In genomic region chr6:149903938-149904611, GRCh38 we compare ENCODE assay signal across 1 cellular context.
TF ChIP-seq lines count a peak whose summit lies in the region.

No MANE protein-coding gene starts in this region.

TF ChIP-seq in HepG2, 621 proteins besides CTCF, POLR2A, EP300 and RAD21 (continued from another document and continues in another):
- TF ChIP-seq ZNF687 (CRISPR knock-in tag; IDR thresholded peaks at IDR 0.05) (0 out of 2 replicates have a peak, but pooled peaks have one; percentile 14), ZUFSP (CRISPR knock-in tag; IDR thresholded peaks at IDR 0.05; ENCODE audit: borderline replicate concordance) (0 out of 2 replicates have a peak, but pooled peaks have one; percentile 48), KLF11 (CRISPR knock-in tag; IDR thresholded peaks at IDR 0.05) (no peak), ZNF691 (CRISPR knock-in tag; IDR thresholded peaks at IDR 0.05; ENCODE audit: borderline replicate concordance, low read depth) (no peak), ZNF496 (CRISPR knock-in tag; IDR thresholded peaks at IDR 0.05; ENCODE audit: insufficient replicate concordance) (no peak), ZNF362 (CRISPR knock-in tag; IDR thresholded peaks at IDR 0.05; ENCODE audit: borderline replicate concordance) (no peak), TARDBP (CRISPR knock-in tag; IDR thresholded peaks at IDR 0.05) (no peak), CREB1 (IDR thresholded peaks at IDR 0.05) (no peak), CREB1 (CRISPR knock-in tag; IDR thresholded peaks at IDR 0.05) (no peak), RFX5 (IDR thresholded peaks at IDR 0.05; ENCODE audit: low read depth, low read length) (no peak), ARNT (IDR thresholded peaks at IDR 0.05) (no peak), HNF4G (IDR thresholded peaks at IDR 0.05; ENCODE audit: borderline replicate concordance, low read depth, low read length) (no peak), HNF4G (CRISPR knock-in tag; IDR thresholded peaks at IDR 0.05; ENCODE audit: borderline replicate concordance, low read depth) (no peak), ZMYM3 (CRISPR knock-in tag; IDR thresholded peaks at IDR 0.05) (no peak), SAFB2 (CRISPR knock-in tag; IDR thresholded peaks at IDR 0.05; ENCODE audit: borderline replicate concordance, low read depth) (no peak), ZNF644 (CRISPR knock-in tag; IDR thresholded peaks at IDR 0.05; ENCODE audit: low read depth) (no peak), GRHL1 (CRISPR knock-in tag; conservative IDR thresholded peaks at IDR 0.05) (no peak), ONECUT2 (CRISPR knock-in tag; IDR thresholded peaks at IDR 0.05) (no peak), ATRX (CRISPR knock-in tag; IDR thresholded peaks at IDR 0.05; ENCODE audit: borderline replicate concordance) (no peak), ATM (IDR thresholded peaks at IDR 0.05; ENCODE audit: borderline replicate concordance) (no peak), SIN3A (IDR thresholded peaks at IDR 0.05; ENCODE audit: borderline replicate concordance, low read depth, low read length) (no peak), ZNF512 (CRISPR knock-in tag; IDR thresholded peaks at IDR 0.05) (no peak), ZNF747 (CRISPR knock-in tag; IDR thresholded peaks at IDR 0.05; ENCODE audit: borderline replicate concordance) (no peak), REST (IDR thresholded peaks at IDR 0.05; ENCODE audit: borderline replicate concordance in 1 of 2, low read depth in 1 of 2, low read length in 2 of 2) (no peak), NR2F6 (IDR thresholded peaks at IDR 0.05) (no peak), NR2F6 (CRISPR knock-in tag; IDR thresholded peaks at IDR 0.05) (no peak), CEBPB (IDR thresholded peaks at IDR 0.05; ENCODE audit: borderline replicate concordance, low read depth, low read length) (no peak), GABPA (IDR thresholded peaks at IDR 0.05; ENCODE audit: low read depth, low read length) (no peak), GABPA (CRISPR knock-in tag; IDR thresholded peaks at IDR 0.05; ENCODE audit: low read depth) (no peak), RCOR2 (CRISPR knock-in tag; IDR thresholded peaks at IDR 0.05) (no peak), STAG1 (CRISPR knock-in tag; IDR thresholded peaks at IDR 0.05) (peak; percentile 12; the same call in 1 of the 2 replicates), ZEB1 (IDR thresholded peaks at IDR 0.05; ENCODE audit: insufficient replicate concordance, low read depth) (no peak), RARA (CRISPR knock-in tag; IDR thresholded peaks at IDR 0.05) (no peak), BCL6 (CRISPR knock-in tag; IDR thresholded peaks at IDR 0.05) (no peak), ZNF484 (CRISPR knock-in tag; IDR thresholded peaks at IDR 0.05; ENCODE audit: borderline replicate concordance, low read depth) (no peak), ZNF572 (CRISPR knock-in tag; IDR thresholded peaks at IDR 0.05) (no peak), ZNF598 (CRISPR knock-in tag; IDR thresholded peaks at IDR 0.05; ENCODE audit: borderline replicate concordance) (no peak), ZBTB38 (CRISPR knock-in tag; IDR thresholded peaks at IDR 0.05) (no peak), ZFY (CRISPR knock-in tag; IDR thresholded peaks at IDR 0.05) (0 out of 2 replicates have a peak, but pooled peaks have one; percentile 19), PRDM10 (CRISPR knock-in tag; IDR thresholded peaks at IDR 0.05; ENCODE audit: low read depth) (no peak), RXRB (CRISPR knock-in tag; IDR thresholded peaks at IDR 0.05; ENCODE audit: borderline replicate concordance) (no peak), MAFF (IDR thresholded peaks at IDR 0.05; ENCODE audit: low read depth, low read length) (no peak), MXI1 (IDR thresholded peaks at IDR 0.05; ENCODE audit: borderline replicate concordance, low read depth, low read length) (no peak), FOXP4 (CRISPR knock-in tag; IDR thresholded peaks at IDR 0.05) (no peak)
